Comparison of ENCODE assay signal across 17 cellular contexts in the genomic region with DNA sequence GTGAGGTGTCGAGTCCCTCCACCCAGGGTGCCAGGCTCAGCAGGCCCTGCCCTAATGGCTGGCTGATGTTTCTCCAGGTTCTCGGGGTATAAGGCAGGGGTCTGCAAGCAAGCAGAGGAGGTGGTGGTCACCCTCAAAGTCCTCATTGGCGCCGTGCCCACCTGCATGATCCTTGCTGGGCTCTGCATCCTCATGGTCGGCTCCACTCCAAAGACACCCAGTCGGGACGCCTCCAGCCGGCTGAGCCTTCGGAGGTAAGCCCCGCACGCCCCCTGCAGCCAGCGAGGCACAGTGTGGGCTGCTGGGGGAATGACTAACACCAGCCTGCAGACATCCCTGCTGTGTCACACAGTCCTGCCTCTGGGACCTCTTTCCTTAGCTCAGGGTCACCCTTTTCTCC. TPM values are rescaled to one million over a fixed set of nuclear protein-coding genes. Genes with fewer than 3 reads are reported as not detected.
DNase-seq lines count a peak whose midpoint lies in the region; ATAC-seq, FAIRE-seq and TF ChIP-seq lines count a peak whose summit lies in the region.
"Had no signal": no experiment of that assay in that cellular context is flagged by ENCODE, and none has a peak within 500 bp of the region (broad histone marks: within the 10 kb centered on the region; RNA-seq: fewer than 3 reads in every experiment).

No MANE protein-coding gene starts in this region.

- no peak for TF ChIP-seq EP300 in HepG2 (IDR thresholded peaks at IDR 0.05; ENCODE audit: low read depth in 2 of 2, low read length in 2 of 2)
- TF ChIP-seq EP300 in HepG2 (CRISPR knock-in tag; IDR thresholded peaks at IDR 0.05; ENCODE audit: borderline replicate concordance), result no peak

- DNase-seq in AG10803 (ENCODE audit: low read depth) (peak; percentile 21), HCEC 1CT (peak; percentile 54), brain microvascular endothelial cell (peak; percentile 55), HepG2 (ENCODE audit: low spot score) (peak; percentile 50), SHP77 treated with DMSO at 0.1 percent for 48 hours (lab: John Stamatoyannopoulos, UW) (no peak), superior temporal gyrus (ENCODE audit: extremely low spot score) (no peak), NCI-H2196 (lab: John Stamatoyannopoulos, UW; ENCODE audit: unreplicated experiment) (no peak), globus pallidus (ENCODE audit: low spot score) (no peak)
- DNase-seq: activated B cell treated with CpG ODN at 0.5 μM for 24 hours; activated T-cell treated with anti-CD3 and anti-CD28 coated beads, Interleukin-2, amount 50 U/mL, for 4 hours; COR-L47; NCI-H1417 treated with DMSO at 0.1 percent for 48 hours; NCI-H526 treated with DMSO at 0.1 percent for 48 hours; SIG-M5; stimulated activated CD4-positive, alpha-beta T cell treated with anti-CD3 and anti-CD28 coated beads, Interleukin-4, amount 100 ng/mL, for 1 hour; stomach had no signal

- no peak for FAIRE-seq in HepG2 (lab: Jason Lieb, UNC)
- FAIRE-seq: islet of Langerhans had no signal

- H3K4me1 ChIP-seq in HepG2 (ENCODE audit: insufficient read depth, low read length), result peaks cover 37% of the 10 kb centered on the region
- H3K4me1 ChIP-seq: stomach had no signal

- POLR2A ChIA-PET in HepG2 (lab: Yijun Ruan, JAX), result interaction anchor here (0.8 to 5.2 kb wide), 6 partner anchors 8 to 97 kb away, joined by 3 to 23 read pairs (median 17); a partner anchor contains a TSS

- H3K9ac ChIP-seq in HepG2 (ENCODE audit: insufficient read depth, low read depth, low read length), result no peak overlapping the region

- TF ChIP-seq RAD21 in HepG2 (CRISPR knock-in tag; IDR thresholded peaks at IDR 0.05), result peak; percentile 82

- CTCF ChIA-PET in HepG2 (lab: Yijun Ruan, JAX; ENCODE audit: low intra/inter-chr PET ratio, low total read pairs), result interaction anchor here (0.6 to 1.4 kb wide), 3 partner anchors 36 to 140 kb away, joined by 3 to 5 read pairs (median 3); a partner anchor contains a TSS

- BruUV-seq in HepG2 (replicated peaks; lab: Mats Ljungman, UMichigan), result no TSS peak

- TF ChIP-seq POLR2A in HepG2 (IDR thresholded peaks at IDR 0.05; ENCODE audit: insufficient read depth in 1 of 2, low read depth in 2 of 2, low read length in 2 of 2), result no peak

- H2AFZ ChIP-seq in HepG2 (ENCODE audit: low read length), result no peak overlapping the region

- intact Hi-C loops in HepG2 (cut with micrococcal nuclease; ENCODE audit: unreplicated experiment), result loop anchor here (1.0 kb wide), 2 partner anchors 36 to 97 kb away; a partner anchor contains a TSS

- H3K27me3 ChIP-seq in brain microvascular endothelial cell (replicated peaks) (no peaks in the 10 kb centered on the region), HepG2 (ENCODE audit: control insufficient read depth in 1 of 2, insufficient read depth in 2 of 2, low read length in 2 of 2) (no peaks in the 10 kb centered on the region)
- H3K27me3 ChIP-seq: stomach had no signal

- ATAC-seq in HepG2, result peak; percentile 73
- ATAC-seq: activated T-cell treated with anti-CD3 and anti-CD28 coated beads, Interleukin-2, amount 50 U/mL, for 4 hours had no signal

- H3K4me2 ChIP-seq in HepG2 (ENCODE audit: low read depth, low read length), result no peak overlapping the region

- H3K36me3 ChIP-seq in brain microvascular endothelial cell (replicated peaks) (peaks cover 4% of the 10 kb centered on the region), HepG2 (replicated peaks in 1 of 2; ENCODE audit: control insufficient read depth in 1 of 2, insufficient read depth in 2 of 2, low read length in 2 of 2) (peaks cover 10 to 24% of the 10 kb centered on the region in 2 experiments; a peak in 4 of 5 replicates)

- in situ Hi-C loops in brain microvascular endothelial cell (cut with HindIII; ENCODE audit: low pct_ligation_motif_present, low sequenced_read_pairs) (no loop called here), HepG2 (cut with HindIII; ENCODE audit: extremely low pct_ligation_motif_present, low pct_unique_long_range_greater_than_20kb) (loop anchor here (5.0 to 10.0 kb wide), 2 partner anchors 38 to 141 kb away; no protein-coding TSS in a partner anchor)

- no peaks in the 10 kb centered on the region for H4K20me1 ChIP-seq in HepG2 (ENCODE audit: insufficient read depth, low read length)

- 71% methylated on average over 12 of the region's 12 CpGs for WGBS in HepG2 (ENCODE audit: low lambda C conversion rate)

- no peaks in the 10 kb centered on the region for H3K9me3 ChIP-seq in HepG2 (ENCODE audit: low read length)
- H3K9me3 ChIP-seq: stomach had no signal

- H3K27ac ChIP-seq in brain microvascular endothelial cell, result no peak overlapping the region
- H3K27ac ChIP-seq in HepG2 (ENCODE audit: extremely low read length, insufficient read depth, low read length), result no peak overlapping the region
- H3K27ac ChIP-seq: stomach had no signal

- H3K79me2 ChIP-seq in HepG2 (ENCODE audit: insufficient read depth, low read length), result no peaks in the 10 kb centered on the region

- TF ChIP-seq CTCF in AG10803 (conservative IDR thresholded peaks at IDR 0.05; ENCODE audit: low read length), result peak; percentile 28
- TF ChIP-seq CTCF in brain microvascular endothelial cell (IDR thresholded peaks at IDR 0.05; ENCODE audit: low read depth, low read length, missing control alignments), result peak; percentile 86
- peak; percentile 74 for TF ChIP-seq CTCF in HepG2 (CRISPR knock-in tag; IDR thresholded peaks at IDR 0.05)

- H3K4me3 ChIP-seq in AG10803 (ENCODE audit: low read length), result no peak overlapping the region
- no peak overlapping the region for H3K4me3 ChIP-seq in brain microvascular endothelial cell (ENCODE audit: low read depth, low read length)
- H3K4me3 ChIP-seq in HepG2 (replicated peaks in 1 of 3; ENCODE audit: insufficient read depth in 1 of 3, low read depth in 2 of 3, low read length in 3 of 3), result no peak overlapping the region
- H3K4me3 ChIP-seq: stomach had no signal

RNA-seq across cellular contexts. Expression of a gene that starts 14.1 kb away (rescaled TPM):
- total RNA-seq in HepG2 (2016; rRNA removed; fragmentation: Illumina TruSeq; extraction: Trizol), result 0.48 and 0.93 TPM in 2 replicates
- total RNA-seq in HepG2 (2016; cell fraction: cytosol; rRNA removed; fragmentation: Illumina TruSeq; extraction: Trizol; ENCODE audit: low read depth), result 0.10 and 0.26 TPM in 2 replicates
- 0.45 and 0.68 TPM in 2 replicates for total RNA-seq in HepG2 (2016; cell fraction: insoluble cytoplasmic fraction; rRNA removed; fragmentation: Illumina TruSeq; extraction: Trizol)
- total RNA-seq in HepG2 (2016; cell fraction: membrane; rRNA removed; fragmentation: Illumina TruSeq; extraction: Trizol), result 0.59 and 1.2 TPM in 2 replicates
- total RNA-seq in HepG2 (2016; cell fraction: nucleus; rRNA removed; fragmentation: Illumina TruSeq; extraction: Trizol), result 0.38 and 0.53 TPM in 2 replicates
- 0.07 and 0.21 TPM in 2 replicates for polyA plus RNA-seq in HepG2 (2011; rRNA removed)
- polyA plus RNA-seq in HepG2 (2011; cell fraction: cytosol; rRNA removed), result 0.15 TPM in 1 of 2 replicates, not detected in the other
- polyA plus RNA-seq in HepG2 (2011; cell fraction: nucleus; rRNA removed), result 0.26 and 0.66 TPM in 2 replicates
- polyA plus RNA-seq in HepG2 (2012), result 0.05 and 0.19 TPM in 2 replicates
- 0.68 and 1.1 TPM in 2 replicates for polyA plus RNA-seq in HepG2 (2016; cell fraction: cytosol; fragmentation: Illumina TruSeq; extraction: Trizol; ENCODE audit: low read depth)
- 0.44 and 0.75 TPM in 2 replicates for polyA plus RNA-seq in HepG2 (2016; cell fraction: insoluble cytoplasmic fraction; fragmentation: Illumina TruSeq; extraction: Trizol; ENCODE audit: low read depth)
- polyA plus RNA-seq in HepG2 (2016; cell fraction: membrane; fragmentation: Illumina TruSeq; extraction: Trizol; ENCODE audit: low read depth), result 1.1 and 1.6 TPM in 2 replicates
- 1.1 TPM in 2 replicates for polyA plus RNA-seq in HepG2 (2016; cell fraction: nucleus; fragmentation: Illumina TruSeq; extraction: Trizol; ENCODE audit: insufficient read depth, low read depth)
- 0.16 and 1.1 TPM in 2 replicates for polyA minus RNA-seq in HepG2 (2011; rRNA and poly(A)+ RNA removed; ENCODE audit: low replicate concordance)
- not detected in 2 replicates for polyA minus RNA-seq in HepG2 (2011; cell fraction: cytosol; rRNA and poly(A)+ RNA removed)
- 0.52 and 0.87 TPM in 2 replicates for polyA minus RNA-seq in HepG2 (2011; cell fraction: nucleus; rRNA and poly(A)+ RNA removed)
- total RNA-seq: activated B cell treated with CpG ODN at 0.5 μM for 24 hours, stomach had no signal

RNA-seq across cellular contexts. Expression of a gene that starts 23.2 kb away (rescaled TPM):
- total RNA-seq in HepG2 (2016; rRNA removed; fragmentation: Illumina TruSeq; extraction: Trizol), result 22.6 and 39.4 TPM in 2 replicates
- 3.2 and 3.4 TPM in 2 replicates for total RNA-seq in HepG2 (2016; cell fraction: cytosol; rRNA removed; fragmentation: Illumina TruSeq; extraction: Trizol; ENCODE audit: low read depth)
- total RNA-seq in HepG2 (2016; cell fraction: insoluble cytoplasmic fraction; rRNA removed; fragmentation: Illumina TruSeq; extraction: Trizol), result 23.3 and 42.2 TPM in 2 replicates
- 12.6 and 14.9 TPM in 2 replicates for total RNA-seq in HepG2 (2016; cell fraction: membrane; rRNA removed; fragmentation: Illumina TruSeq; extraction: Trizol)
- total RNA-seq in HepG2 (2016; cell fraction: nucleus; rRNA removed; fragmentation: Illumina TruSeq; extraction: Trizol), result 18.0 and 19.2 TPM in 2 replicates
- polyA plus RNA-seq in HepG2 (2011; rRNA removed), result 17.4 and 20.6 TPM in 2 replicates
- 10.3 and 15.6 TPM in 2 replicates for polyA plus RNA-seq in HepG2 (2011; cell fraction: cytosol; rRNA removed)
- polyA plus RNA-seq in HepG2 (2011; cell fraction: nucleus; rRNA removed), result 17.4 and 19.0 TPM in 2 replicates
- polyA plus RNA-seq in HepG2 (2012), result 12.5 and 13.0 TPM in 2 replicates
- polyA plus RNA-seq in HepG2 (2016; cell fraction: cytosol; fragmentation: Illumina TruSeq; extraction: Trizol; ENCODE audit: low read depth), result 1.0 and 1.3 TPM in 2 replicates
- 20.9 and 21.5 TPM in 2 replicates for polyA plus RNA-seq in HepG2 (2016; cell fraction: insoluble cytoplasmic fraction; fragmentation: Illumina TruSeq; extraction: Trizol; ENCODE audit: low read depth)
- 3.5 and 4.4 TPM in 2 replicates for polyA plus RNA-seq in HepG2 (2016; cell fraction: membrane; fragmentation: Illumina TruSeq; extraction: Trizol; ENCODE audit: low read depth)
- polyA plus RNA-seq in HepG2 (2016; cell fraction: nucleus; fragmentation: Illumina TruSeq; extraction: Trizol; ENCODE audit: insufficient read depth, low read depth), result 20.8 and 24.4 TPM in 2 replicates
- polyA minus RNA-seq in HepG2 (2011; rRNA and poly(A)+ RNA removed; ENCODE audit: low replicate concordance), result 60.3 and 78.7 TPM in 2 replicates
- polyA minus RNA-seq in HepG2 (2011; cell fraction: cytosol; rRNA and poly(A)+ RNA removed), result 10.6 and 13.8 TPM in 2 replicates
- polyA minus RNA-seq in HepG2 (2011; cell fraction: nucleus; rRNA and poly(A)+ RNA removed), result 14.5 and 19.5 TPM in 2 replicates

RNA-seq across cellular contexts. Expression of a gene that starts 25.5 kb away (rescaled TPM):
- 35.2 and 36.8 TPM in 2 replicates for total RNA-seq in HepG2 (2016; rRNA removed; fragmentation: Illumina TruSeq; extraction: Trizol)
- total RNA-seq in HepG2 (2016; cell fraction: cytosol; rRNA removed; fragmentation: Illumina TruSeq; extraction: Trizol; ENCODE audit: low read depth), result 55.0 and 71.6 TPM in 2 replicates
- 34.9 and 36.5 TPM in 2 replicates for total RNA-seq in HepG2 (2016; cell fraction: insoluble cytoplasmic fraction; rRNA removed; fragmentation: Illumina TruSeq; extraction: Trizol)
- total RNA-seq in HepG2 (2016; cell fraction: membrane; rRNA removed; fragmentation: Illumina TruSeq; extraction: Trizol), result 58.1 and 75.9 TPM in 2 replicates
- total RNA-seq in HepG2 (2016; cell fraction: nucleus; rRNA removed; fragmentation: Illumina TruSeq; extraction: Trizol), result 12.0 and 18.4 TPM in 2 replicates
- 96.3 and 103 TPM in 2 replicates for polyA plus RNA-seq in HepG2 (2011; rRNA removed)
- 87.0 and 103 TPM in 2 replicates for polyA plus RNA-seq in HepG2 (2011; cell fraction: cytosol; rRNA removed)
- 33.1 and 49.7 TPM in 2 replicates for polyA plus RNA-seq in HepG2 (2011; cell fraction: nucleus; rRNA removed)
- polyA plus RNA-seq in HepG2 (2012), result 47.5 and 47.8 TPM in 2 replicates
- polyA plus RNA-seq in HepG2 (2016; cell fraction: cytosol; fragmentation: Illumina TruSeq; extraction: Trizol; ENCODE audit: low read depth), result 73.6 and 97.4 TPM in 2 replicates
- polyA plus RNA-seq in HepG2 (2016; cell fraction: insoluble cytoplasmic fraction; fragmentation: Illumina TruSeq; extraction: Trizol; ENCODE audit: low read depth), result 41.3 and 48.9 TPM in 2 replicates
- polyA plus RNA-seq in HepG2 (2016; cell fraction: membrane; fragmentation: Illumina TruSeq; extraction: Trizol; ENCODE audit: low read depth), result 69.3 and 86.0 TPM in 2 replicates
- polyA plus RNA-seq in HepG2 (2016; cell fraction: nucleus; fragmentation: Illumina TruSeq; extraction: Trizol; ENCODE audit: insufficient read depth, low read depth), result 29.4 and 29.5 TPM in 2 replicates
- 52.4 TPM in 1 of 2 replicates, not detected in the other for polyA minus RNA-seq in HepG2 (2011; rRNA and poly(A)+ RNA removed; ENCODE audit: low replicate concordance)
- polyA minus RNA-seq in HepG2 (2011; cell fraction: cytosol; rRNA and poly(A)+ RNA removed), result 15.2 and 16.6 TPM in 2 replicates
- polyA minus RNA-seq in HepG2 (2011; cell fraction: nucleus; rRNA and poly(A)+ RNA removed), result 10.4 and 15.9 TPM in 2 replicates

RNA-seq across cellular contexts. Expression of a gene that starts 52.1 kb away (rescaled TPM):
- 182 and 254 TPM in 2 replicates for total RNA-seq in HepG2 (2016; rRNA removed; fragmentation: Illumina TruSeq; extraction: Trizol)
- 45.9 and 48.0 TPM in 2 replicates for total RNA-seq in HepG2 (2016; cell fraction: cytosol; rRNA removed; fragmentation: Illumina TruSeq; extraction: Trizol; ENCODE audit: low read depth)
- total RNA-seq in HepG2 (2016; cell fraction: insoluble cytoplasmic fraction; rRNA removed; fragmentation: Illumina TruSeq; extraction: Trizol), result 184 and 279 TPM in 2 replicates
- total RNA-seq in HepG2 (2016; cell fraction: membrane; rRNA removed; fragmentation: Illumina TruSeq; extraction: Trizol), result 58.5 and 66.4 TPM in 2 replicates
- total RNA-seq in HepG2 (2016; cell fraction: nucleus; rRNA removed; fragmentation: Illumina TruSeq; extraction: Trizol), result 61.8 and 72.9 TPM in 2 replicates
- polyA plus RNA-seq in HepG2 (2011; rRNA removed), result 140 and 177 TPM in 2 replicates
- polyA plus RNA-seq in HepG2 (2011; cell fraction: cytosol; rRNA removed), result 101 and 135 TPM in 2 replicates
- polyA plus RNA-seq in HepG2 (2011; cell fraction: nucleus; rRNA removed), result 24.9 and 35.7 TPM in 2 replicates
- 159 and 167 TPM in 2 replicates for polyA plus RNA-seq in HepG2 (2012)
- polyA plus RNA-seq in HepG2 (2016; cell fraction: cytosol; fragmentation: Illumina TruSeq; extraction: Trizol; ENCODE audit: low read depth), result 35.5 and 45.7 TPM in 2 replicates
- 279 and 313 TPM in 2 replicates for polyA plus RNA-seq in HepG2 (2016; cell fraction: insoluble cytoplasmic fraction; fragmentation: Illumina TruSeq; extraction: Trizol; ENCODE audit: low read depth)
- 54.3 and 63.6 TPM in 2 replicates for polyA plus RNA-seq in HepG2 (2016; cell fraction: membrane; fragmentation: Illumina TruSeq; extraction: Trizol; ENCODE audit: low read depth)
- 127 TPM in 2 replicates for polyA plus RNA-seq in HepG2 (2016; cell fraction: nucleus; fragmentation: Illumina TruSeq; extraction: Trizol; ENCODE audit: insufficient read depth, low read depth)
- polyA minus RNA-seq in HepG2 (2011; rRNA and poly(A)+ RNA removed; ENCODE audit: low replicate concordance), result 17.1 and 27.0 TPM in 2 replicates
- polyA minus RNA-seq in HepG2 (2011; cell fraction: cytosol; rRNA and poly(A)+ RNA removed), result 30.5 and 35.6 TPM in 2 replicates
- polyA minus RNA-seq in HepG2 (2011; cell fraction: nucleus; rRNA and poly(A)+ RNA removed), result 21.8 and 26.1 TPM in 2 replicates

Comparison
In these comparisons a context has a peak if more than half of its experiments do, and no peak if none do; other contexts are left out.
1. DNase-seq: peak in AG10803 (single experiment), HCEC 1CT (single experiment), brain microvascular endothelial cell (single experiment) and HepG2 (single experiment); none in SHP77 treated with DMSO at 0.1 percent for 48 hours (single experiment), superior temporal gyrus (single experiment), NCI-H2196 (single experiment) and globus pallidus (single experiment).
2. CTCF ChIP-seq: peak in every context shown above with its lines; median percentile 86 in brain microvascular endothelial cell; 74 in HepG2; 28 in AG10803.